In the genomic region with DNA sequence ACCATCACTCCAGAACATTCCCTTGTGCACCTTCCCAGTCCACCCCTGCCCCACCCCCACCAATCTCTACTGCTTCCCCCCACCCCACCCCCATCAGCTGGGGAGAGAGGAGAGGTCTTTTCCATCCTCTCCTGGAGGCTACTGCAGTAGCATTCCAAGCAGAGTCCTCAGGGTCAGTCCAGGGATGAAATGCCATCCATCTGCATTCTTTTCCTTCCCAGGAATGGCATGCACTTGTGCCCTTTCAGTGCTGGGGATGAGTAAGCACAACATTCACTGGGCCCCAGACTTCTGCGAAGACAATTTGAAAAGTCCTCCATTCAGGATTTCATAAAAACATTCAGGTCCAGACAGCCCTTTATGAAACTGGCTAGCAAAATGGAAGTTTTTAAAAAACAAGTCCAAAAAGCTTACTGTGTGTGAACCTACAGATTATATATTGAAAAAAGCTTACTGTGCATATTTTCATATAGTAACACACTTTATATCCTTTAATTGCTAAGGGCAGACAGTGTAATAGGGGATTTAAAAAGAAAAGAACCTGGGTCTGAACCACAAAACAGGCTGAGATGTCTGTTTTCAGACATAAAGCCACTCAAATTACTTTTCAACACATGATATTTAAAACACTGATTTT, we compare ENCODE assay signal across 10 cellular contexts. TPM values are rescaled to one million over a fixed set of nuclear protein-coding genes. Genes with fewer than 3 reads are reported as not detected.
DNase-seq lines count a peak whose midpoint lies in the region; ATAC-seq and TF ChIP-seq lines count a peak whose summit lies in the region.
"Had no signal": no experiment of that assay in that cellular context is flagged by ENCODE, and none has a peak within 500 bp of the region (broad histone marks: within the 10 kb centered on the region; RNA-seq: fewer than 3 reads in every experiment).

No MANE protein-coding gene starts in this region.

- H3K4me2 ChIP-seq in mesendoderm (ENCODE audit: low read length): no peak overlapping the region

- no peak overlapping the region for H2BK15ac ChIP-seq in mesendoderm (replicated peaks; ENCODE audit: low read depth)

- no peaks in the 10 kb centered on the region for H3K79me2 ChIP-seq in mesendoderm (ENCODE audit: control insufficient read depth, insufficient read depth, low read length)

- H3K79me1 ChIP-seq in mesendoderm (ENCODE audit: low read length): no peaks in the 10 kb centered on the region

- H3K4me3 ChIP-seq in AG09309 (ENCODE audit: control insufficient read depth, low read depth, low read length) (no peak overlapping the region), esophagus squamous epithelium (no peak overlapping the region), mesendoderm (ENCODE audit: low read length) (no peak overlapping the region)
- H3K4me3 ChIP-seq: breast epithelium had no signal

- H4K5ac ChIP-seq in mesendoderm (ENCODE audit: low read length): no peak overlapping the region

- H3K4me1 ChIP-seq in esophagus squamous epithelium: peaks cover 0 to 15% (median 5%) of the 10 kb centered on the region in 3 donors
- peaks cover 1% of the 10 kb centered on the region for H3K4me1 ChIP-seq in mesendoderm (ENCODE audit: control insufficient read depth, low read depth, low read length)
- H3K4me1 ChIP-seq: breast epithelium had no signal

- ATAC-seq in GM18505 (IDR thresholded peaks at IDR 0.05; ENCODE audit: unreplicated experiment) (no peak), GM19035 (IDR thresholded peaks at IDR 0.05; ENCODE audit: unreplicated experiment) (no peak)

- H3K36me3 ChIP-seq in esophagus squamous epithelium (peaks cover 0 to 10% (median 0%) of the 10 kb centered on the region in 3 donors), mesendoderm (ENCODE audit: control insufficient read depth, insufficient read depth, low read length) (no peaks in the 10 kb centered on the region)
- H3K36me3 ChIP-seq: breast epithelium had no signal

- TF ChIP-seq POLR2A in esophagus squamous epithelium (IDR thresholded peaks at IDR 0.05): no peak
- no peak for TF ChIP-seq POLR2A in GM18505 (IDR thresholded peaks at IDR 0.05; ENCODE audit: borderline replicate concordance, extremely low read depth, insufficient read depth, insufficient read length)

- H2BK5ac ChIP-seq in mesendoderm (ENCODE audit: low read length): no peak overlapping the region

- H2BK120ac ChIP-seq in mesendoderm (ENCODE audit: low read depth, low read length): no peak overlapping the region

- H2AK5ac ChIP-seq in mesendoderm (ENCODE audit: low read length): no peak overlapping the region

- H3K23ac ChIP-seq in mesendoderm (ENCODE audit: low read length): no peak overlapping the region

- H3K27ac ChIP-seq in esophagus squamous epithelium (peak overlapping the region; percentile 49 to 70 (median 63)), mesendoderm (ENCODE audit: low read depth, low read length) (peak overlapping the region; percentile 40)

- no peak overlapping the region for H4K8ac ChIP-seq in mesendoderm (ENCODE audit: low read depth, low read length)

- H3K56ac ChIP-seq in mesendoderm (ENCODE audit: low read length): no peak overlapping the region

- no peak overlapping the region for H3K9ac ChIP-seq in mesendoderm (ENCODE audit: low read length)

- no peak for TF ChIP-seq CTCF in AG09309 (IDR thresholded peaks at IDR 0.05; ENCODE audit: control insufficient read depth, insufficient read depth, low read depth, low read length, missing control alignments)
- TF ChIP-seq CTCF in esophagus squamous epithelium (IDR thresholded peaks at IDR 0.05): no peak

- 43% methylated on average over 1 of the region's 1 CpG; no CpG with 5 or more reads in 1 of the 2 donors for WGBS in esophagus squamous epithelium, 2 donors
- no CpG with 5 or more reads among the region's 1 CpG for WGBS in mesendoderm (ENCODE audit: extremely low coverage, insufficient coverage, low lambda C conversion rate)

- intact Hi-C loops in esophagus squamous epithelium (cut with DNase I): no loop called here

- no peaks in the 10 kb centered on the region for H3K9me3 ChIP-seq in esophagus squamous epithelium
- H3K9me3 ChIP-seq: breast epithelium had no signal

- no peak overlapping the region for H3K4ac ChIP-seq in mesendoderm (ENCODE audit: low read depth, low read length)

- H3K27me3 ChIP-seq in esophagus squamous epithelium (no peaks in the 10 kb centered on the region), mesendoderm (ENCODE audit: insufficient read depth, low read length, poor library complexity) (no peaks in the 10 kb centered on the region)
- H3K27me3 ChIP-seq: breast epithelium had no signal

- DNase-seq in AG09309 (ENCODE audit: low read depth) (peak; percentile 37), NCI-H460 (ENCODE audit: extremely low read depth, low read depth) (peak; percentile 9), esophagus squamous epithelium (lab: John Stamatoyannopoulos, UW) (no peak), mesendoderm (peak; percentile 97), NCI-H748 treated with DMSO at 0.1 percent for 48 hours (lab: John Stamatoyannopoulos, UW) (no peak), NCI-H1694 treated with DMSO at 0.1 percent for 48 hours (lab: John Stamatoyannopoulos, UW) (no peak)
- DNase-seq: activated CD4-positive, alpha-beta T cell treated with anti-CD3 and anti-CD28 coated beads, Interleukin-2, amount 10 ng/mL, durations not matched to agents 7 days and 5 days had no signal

- no peak overlapping the region for H3K18ac ChIP-seq in mesendoderm (ENCODE audit: low read length)

RNA-seq across cellular contexts. Expression of a gene that starts 50.0 kb away (rescaled TPM):
- total RNA-seq in NCI-H460 (2014; rRNA removed; shearing (Covaris generic)): 76.8 and 88.3 TPM in 2 replicates
- 19.5 and 68.8 TPM in 2 replicates for polyA plus RNA-seq in NCI-H460 (2014; cell fraction: nucleus; rRNA removed)
- 10 to 100 TPM; 58.6 to 74.6 (median 63.0) TPM for total RNA-seq in esophagus squamous epithelium
- 85.3 TPM for polyA plus RNA-seq in mesendoderm (2013, experiment 1 of 2)
- polyA plus RNA-seq in mesendoderm (2013, experiment 2 of 2): 85.6 TPM

Comparison
In these comparisons a context has a peak if more than half of its experiments do, and no peak if none do; other contexts are left out.
1. DNase-seq: peak in AG09309 (single experiment), NCI-H460 (single experiment) and mesendoderm (single experiment); none in esophagus squamous epithelium (single experiment), NCI-H748 treated with DMSO at 0.1 percent for 48 hours (single experiment) and NCI-H1694 treated with DMSO at 0.1 percent for 48 hours (single experiment).